In genomic region chr3:150251654-150252053, GRCh38 we compare ENCODE assay signal across 14 cellular contexts.
A peak's percentile ranks its signal among the peaks of the same experiment; 100 is the strongest.
DNase-seq lines count a peak whose midpoint lies in the region; ATAC-seq and TF ChIP-seq lines count a peak whose summit lies in the region.
"Had no signal": no experiment of that assay in that cellular context is flagged by ENCODE, and none has a peak within 500 bp of the region (broad histone marks: within the 10 kb centered on the region; RNA-seq: fewer than 3 reads in every experiment).

No MANE protein-coding gene starts in this region.

- TF ChIP-seq CTCF in right lobe of liver (IDR thresholded peaks at IDR 0.05): no peak
- TF ChIP-seq CTCF in thyroid gland (IDR thresholded peaks at IDR 0.05): no peak

- DNase-seq in NCI-H69 (lab: John Stamatoyannopoulos, UW): peak; percentile 41
- DNase-seq in caudate nucleus (lab: John Stamatoyannopoulos, UW): no peak
- DNase-seq in right lobe of liver: no peak
- DNase-seq in thyroid gland: no peak
- DNase-seq in stimulated activated naive CD8-positive, alpha-beta T cell treated with anti-CD3 and anti-CD28 coated beads, Interleukin-15, amount 100 ng/mL, for 72 hours: no peak
- DNase-seq in cerebellar cortex (ENCODE audit: low spot score): no peak
- DNase-seq in HPDE6-E6E7 (ENCODE audit: extremely low spot score): no peak
- DNase-seq: activated CD4-positive, CD25-positive, alpha-beta regulatory T cell; activated T-cell treated with anti-CD3 and anti-CD28 coated beads, Interleukin-2, amount 50 U/mL, for 24 hours; CD8-positive, alpha-beta memory T cell; endodermal cell; NCI-H1930; retina had no signal

- H3K27ac Mint-ChIP-seq in stimulated activated naive CD8-positive, alpha-beta T cell treated with anti-CD3 and anti-CD28 coated beads, Interleukin-15, amount 100 ng/mL, for 72 hours: no peak overlapping the region
- H3K27ac Mint-ChIP-seq: activated T-cell treated with anti-CD3 and anti-CD28 coated beads, Interleukin-2, amount 50 U/mL, for 24 hours; CD8-positive, alpha-beta memory T cell; memory B cell had no signal

- H3K9me3 Mint-ChIP-seq in stimulated activated naive CD8-positive, alpha-beta T cell treated with anti-CD3 and anti-CD28 coated beads, Interleukin-15, amount 100 ng/mL, for 72 hours: peaks cover 0 to 5% of the 10 kb centered on the region in 2 donors
- H3K9me3 Mint-ChIP-seq: activated T-cell treated with anti-CD3 and anti-CD28 coated beads, Interleukin-2, amount 50 U/mL, for 24 hours; endodermal cell had no signal

- 22% methylated on average over 2 of the region's 2 CpGs for WGBS in right lobe of liver (ENCODE audit: insufficient coverage, low coverage, low lambda C conversion rate, missing lambda C conversion rate)
- 41 to 46% methylated on average over 2 of the region's 2 CpGs for WGBS in thyroid gland, 2 donors

- H3K27me3 Mint-ChIP-seq in stimulated activated naive CD8-positive, alpha-beta T cell treated with anti-CD3 and anti-CD28 coated beads, Interleukin-15, amount 100 ng/mL, for 72 hours: peaks cover 35% of the 10 kb centered on the region

- intact Hi-C loops in right lobe of liver (cut with DNase I): no loop called here
- intact Hi-C loops in thyroid gland (cut with DNase I): no loop called here

- H3K4me3 ChIP-seq in right lobe of liver (peak overlapping the region; percentile 25 to 56 (median 38)), thyroid gland (replicated peaks in 1 of 3) (no peak overlapping the region)

- H3K27me3 ChIP-seq in right lobe of liver: no peaks in the 10 kb centered on the region
- H3K27me3 ChIP-seq in thyroid gland: no peaks in the 10 kb centered on the region

- no peaks in the 10 kb centered on the region for H3K9me3 ChIP-seq in right lobe of liver
- no peaks in the 10 kb centered on the region for H3K9me3 ChIP-seq in thyroid gland

- no peak for TF ChIP-seq POLR2A in right lobe of liver (IDR thresholded peaks at IDR 0.05)
- no peak for TF ChIP-seq POLR2A in thyroid gland (IDR thresholded peaks at IDR 0.05)

- no peaks in the 10 kb centered on the region for H3K4me1 Mint-ChIP-seq in stimulated activated naive CD8-positive, alpha-beta T cell treated with anti-CD3 and anti-CD28 coated beads, Interleukin-15, amount 100 ng/mL, for 72 hours
- H3K4me1 Mint-ChIP-seq: CD8-positive, alpha-beta memory T cell had no signal

- no peak overlapping the region for H3K4me3 Mint-ChIP-seq in stimulated activated naive CD8-positive, alpha-beta T cell treated with anti-CD3 and anti-CD28 coated beads, Interleukin-15, amount 100 ng/mL, for 72 hours
- H3K4me3 Mint-ChIP-seq: activated T-cell treated with anti-CD3 and anti-CD28 coated beads, Interleukin-2, amount 50 U/mL, for 24 hours; CD8-positive, alpha-beta memory T cell; endodermal cell; memory B cell had no signal

- ATAC-seq in right lobe of liver: peak in 3 of 4 donors; percentile 3 to 11 (median 4)
- ATAC-seq in stimulated activated naive CD8-positive, alpha-beta T cell treated with anti-CD3 and anti-CD28 coated beads, Interleukin-15, amount 100 ng/mL, for 72 hours: no peak

- H3K27ac ChIP-seq in caudate nucleus (ENCODE audit: low read depth, low read length) (peak overlapping the region; percentile 39), right lobe of liver (peak overlapping the region; percentile 78 to 91 (median 89)), thyroid gland (peak overlapping the region; percentile 82 to 91 (median 85))

- H3K36me3 ChIP-seq in right lobe of liver (no peaks in the 10 kb centered on the region), thyroid gland (no peaks in the 10 kb centered on the region)

- H3K4me1 ChIP-seq in right lobe of liver (peaks cover 0 to 44% (median 17%) of the 10 kb centered on the region in 4 donors), thyroid gland (peaks cover 43 to 52% of the 10 kb centered on the region in 2 donors)

Comparison
In these comparisons a context has a peak if more than half of its experiments do, and no peak if none do; other contexts are left out.
1. H3K27ac ChIP-seq: peak in every context shown above with its lines; median percentile 89 in right lobe of liver; 85 in thyroid gland; 39 in caudate nucleus.
2. H3K4me3 ChIP-seq: peak in right lobe of liver (3 of 3); none in thyroid gland (0 of 3).